Comparison of ENCODE assay signal across 10 cellular contexts in genomic region chr2:95043300-95043786, GRCh38. TPM values are rescaled to one million over a fixed set of nuclear protein-coding genes. Genes with fewer than 3 reads are reported as not detected.
DNase-seq lines count a peak whose midpoint lies in the region; ATAC-seq, FAIRE-seq and TF ChIP-seq lines count a peak whose summit lies in the region.
"Had no signal": no experiment of that assay in that cellular context is flagged by ENCODE, and none has a peak within 500 bp of the region (broad histone marks: within the 10 kb centered on the region; RNA-seq: fewer than 3 reads in every experiment).

No MANE protein-coding gene starts in this region.

- SMC1A ChIA-PET in GM12878 (lab: Charles Lee; ENCODE audit: uncharacterized antibody, unreplicated experiment): interaction anchor here (0.6 to 4.6 kb wide), 9 partner anchors 10 to 36 kb away, joined by 3 to 44 read pairs (median 8); no protein-coding TSS in a partner anchor

- H3K27me3 Mint-ChIP-seq in activated CD4-positive, alpha-beta T cell treated with anti-CD3 and anti-CD28 coated beads, Interleukin-2, amount 10 ng/mL, durations not matched to agents 7 days and 5 days: no peaks in the 10 kb centered on the region

- TF ChIP-seq RAD21 in GM12878 (IDR thresholded peaks at IDR 0.05; ENCODE audit: insufficient read depth, low read depth, low read length): no peak

- RAD21 ChIA-PET in GM12878 (lab: Charles Lee; ENCODE audit: unreplicated experiment): interaction anchor here (0.7 to 4.9 kb wide), 10 partner anchors 10 to 57 kb away, joined by 3 to 61 read pairs (median 5); partner anchors contain the start of gene MAL

- TF ChIP-seq CTCF in LNCaP clone FGC (IDR thresholded peaks at IDR 0.05; ENCODE audit: control insufficient read depth, extremely low read depth, insufficient read depth) (no peak), GM12878 (IDR thresholded peaks at IDR 0.05 in 2 of 3, conservative IDR thresholded peaks at IDR 0.05 in 1 of 3; ENCODE audit: control insufficient read depth in 2 of 3, extremely low read depth in 1 of 3, insufficient read depth in 1 of 3, low read depth in 3 of 3, low read length in 3 of 3) (no peak; a peak in 1 of 6 replicates), transverse colon (IDR thresholded peaks at IDR 0.05) (no peak)

- TF ChIP-seq EP300 in GM12878 (IDR thresholded peaks at IDR 0.05; ENCODE audit: borderline replicate concordance in 1 of 2, control insufficient read depth in 1 of 2, low read depth in 2 of 2, low read length in 2 of 2) (no peak), transverse colon (IDR thresholded peaks at IDR 0.05; ENCODE audit: low read depth) (no peak)

- no peak overlapping the region for H3K9ac ChIP-seq in GM12878 (ENCODE audit: control insufficient read depth, insufficient read depth, low read length)

- H3K27ac Mint-ChIP-seq in activated CD4-positive, alpha-beta T cell treated with anti-CD3 and anti-CD28 coated beads, Interleukin-2, amount 10 ng/mL, durations not matched to agents 7 days and 5 days: peak overlapping the region; percentile 38

- BruUV-seq in GM12878 (replicated peaks; lab: Mats Ljungman, UMichigan): no TSS peak

- TF ChIP-seq POLR2A in GM12878 (IDR thresholded peaks at IDR 0.05; ENCODE audit: low read depth, low read length) (no peak), transverse colon (IDR thresholded peaks at IDR 0.05) (no peak)

- H3K36me3 Mint-ChIP-seq in activated CD4-positive, alpha-beta T cell treated with anti-CD3 and anti-CD28 coated beads, Interleukin-2, amount 10 ng/mL, durations not matched to agents 7 days and 5 days (ENCODE audit: low read depth): peaks cover 61% of the 10 kb centered on the region

- H3K27me3 ChIP-seq in GM12878 (replicated peaks in 1 of 2; ENCODE audit: control insufficient read depth in 2 of 2, insufficient read depth in 2 of 2, low read length in 1 of 2) (no peaks in the 10 kb centered on the region), transverse colon (no peaks in the 10 kb centered on the region)

- peak overlapping the region; percentile 51; the same call in 1 of the 2 replicates for H3K4me2 ChIP-seq in GM12878 (ENCODE audit: control insufficient read depth, insufficient read depth)

- H3K9me3 ChIP-seq in GM12878 (replicated peaks; ENCODE audit: control insufficient read depth, insufficient read depth, low read length) (no peaks in the 10 kb centered on the region), transverse colon (no peaks in the 10 kb centered on the region)

- intact Hi-C loops in GM12878 (cut with micrococcal nuclease; ENCODE audit: unreplicated experiment) (loop anchor here (5.0 kb wide), 1 partner anchor 34 kb away; no protein-coding TSS in a partner anchor), transverse colon (cut with DNase I; ENCODE audit: low total_unique reads) (no loop called here)

- WGBS in GM12878 (ENCODE audit: insufficient coverage, insufficient replicate concordance, low lambda C conversion rate, missing lambda C conversion rate): 13% methylated on average over 11 of the region's 11 CpGs
- WGBS in transverse colon (ENCODE audit: low coverage in 1 of 2), 2 donors: 0 to 15% methylated on average over 4 to 11 of the region's 11 CpGs

- POLR2A ChIA-PET in activated CD4-positive, alpha-beta T cell treated with anti-CD3 and anti-CD28 coated beads, Interleukin-2, amount 10 ng/mL, durations not matched to agents 7 days and 5 days (lab: Charles Lee): no interaction called here
- POLR2A ChIA-PET in GM12878 (lab: Charles Lee): interaction anchor here (0.8 to 1.9 kb wide), 7 partner anchors 8 to 33 kb away, joined by 3 to 11 read pairs (median 3); partner anchors contain the start of gene MAL

- H3K4me3 Mint-ChIP-seq in activated CD4-positive, alpha-beta T cell treated with anti-CD3 and anti-CD28 coated beads, Interleukin-2, amount 10 ng/mL, durations not matched to agents 7 days and 5 days: no peak overlapping the region

- DNase-seq in activated CD4-positive, alpha-beta T cell treated with anti-CD3 and anti-CD28 coated beads, Interleukin-2, amount 10 ng/mL, durations not matched to agents 7 days and 5 days: no peak
- no peak for DNase-seq in activated CD4-positive, alpha-beta T cell treated with anti-CD3 and anti-CD28 coated beads for 1 hour
- DNase-seq in LNCaP clone FGC (ENCODE audit: low read depth) (peak; percentile 39), GM12878 (ENCODE audit: low read depth, low spot score) (peak; percentile 75), kidney glomerular epithelial cell (lab: John Stamatoyannopoulos, UW) (peak; percentile 76), transverse colon (peak; percentile 53), NCI-H146 (lab: John Stamatoyannopoulos, UW) (no peak)

- FAIRE-seq in GM12878 (lab: Jason Lieb, UNC): peak; percentile 57
- FAIRE-seq: TTC549 had no signal

- no peaks in the 10 kb centered on the region for H4K20me1 ChIP-seq in GM12878 (ENCODE audit: control insufficient read depth, insufficient read depth)

- ATAC-seq in GM12878: peak; percentile 67
- ATAC-seq in HG03342 (IDR thresholded peaks at IDR 0.05; ENCODE audit: unreplicated experiment): no peak

- H3K4me1 ChIP-seq in GM12878 (ENCODE audit: control insufficient read depth, insufficient read depth, low read length) (peaks cover 47% of the 10 kb centered on the region), transverse colon (peaks cover 0 to 6% (median 2%) of the 10 kb centered on the region in 4 donors)

- CTCF ChIA-PET in activated CD4-positive, alpha-beta T cell treated with anti-CD3 and anti-CD28 coated beads, Interleukin-2, amount 10 ng/mL, durations not matched to agents 7 days and 5 days (lab: Charles Lee): interaction anchor here (1.0 to 4.0 kb wide), 6 partner anchors 10 to 36 kb away, joined by 3 to 16 read pairs (median 8); no protein-coding TSS in a partner anchor
- CTCF ChIA-PET in GM12878 (lab: Yijun Ruan, JAX): interaction anchor here (0.7 to 5.2 kb wide), 13 partner anchors 9 to 57 kb away, joined by 3 to 58 read pairs (median 5); partner anchors contain the start of gene MAL

- no peaks in the 10 kb centered on the region for H3K9me3 Mint-ChIP-seq in activated CD4-positive, alpha-beta T cell treated with anti-CD3 and anti-CD28 coated beads, Interleukin-2, amount 10 ng/mL, durations not matched to agents 7 days and 5 days

- no peak overlapping the region; the same call in 1 of the 2 replicates for H2AFZ ChIP-seq in GM12878 (ENCODE audit: control insufficient read depth, low read depth, low read length)

- H3K27ac ChIP-seq in GM12878 (ENCODE audit: control insufficient read depth, insufficient read depth) (peak overlapping the region; percentile 51), transverse colon (peak overlapping the region; percentile 24 to 38 (median 36))

- in situ Hi-C loops in GM12878 (cut with MboI) (no loop called here), transverse colon (cut with MboI; ENCODE audit: low pct_ligation_motif_present in 1 of 4, low pct_unique_long_range_greater_than_20kb in 1 of 4, low sequenced_read_pairs in 3 of 4) (no loop called here)

- no peaks in the 10 kb centered on the region for H3K79me2 ChIP-seq in GM12878 (ENCODE audit: control insufficient read depth, insufficient read depth, low read length)

- H3K4me3 ChIP-seq in LNCaP clone FGC (ENCODE audit: low read depth, low read length): no peak overlapping the region
- no peak overlapping the region for H3K4me3 ChIP-seq in GM12878
- H3K4me3 ChIP-seq in transverse colon: no peak overlapping the region
- H3K4me3 ChIP-seq: skin epidermis had no signal

- H3K36me3 ChIP-seq in GM12878 (ENCODE audit: control insufficient read depth in 2 of 2, insufficient read depth in 2 of 2, low read length in 1 of 2): no peaks in the 10 kb centered on the region
- H3K36me3 ChIP-seq in transverse colon: no peaks in the 10 kb centered on the region

- H3K4me1 Mint-ChIP-seq in activated CD4-positive, alpha-beta T cell treated with anti-CD3 and anti-CD28 coated beads, Interleukin-2, amount 10 ng/mL, durations not matched to agents 7 days and 5 days: peaks cover 72% of the 10 kb centered on the region

TF ChIP-seq in GM12878, 131 proteins besides CTCF, POLR2A, EP300 and RAD21 (continues in another document):
- TF ChIP-seq SIN3A (IDR thresholded peaks at IDR 0.05; ENCODE audit: low read depth, low read length): no peak
- TF ChIP-seq GATAD2B (conservative IDR thresholded peaks at IDR 0.05; ENCODE audit: low read depth): peak; percentile 85
- peak; percentile 56 for TF ChIP-seq BCL3 (IDR thresholded peaks at IDR 0.05; ENCODE audit: borderline replicate concordance, insufficient read depth, low read depth, low read length, poor library complexity, severe bottlenecking)
- TF ChIP-seq BACH1 (IDR thresholded peaks at IDR 0.05; ENCODE audit: borderline replicate concordance): peak; percentile 82; the same call in 1 of the 2 replicates

RNA-seq across cellular contexts. Expression of gene MAL, which starts 17.8 kb away (rescaled TPM):
- total RNA-seq in activated CD4-positive, alpha-beta T cell treated with anti-CD3 and anti-CD28 coated beads, Interleukin-2, amount 10 ng/mL, durations not matched to agents 7 days and 5 days: 100 to 1,000 TPM; 237 to 339 TPM
- total RNA-seq in GM12878 (2013; cell fraction: nucleolus; rRNA removed): 15.0 and 16.0 TPM in 2 replicates
- total RNA-seq in GM12878 (2014; rRNA removed): 1.7 and 1.9 TPM in 2 replicates
- total RNA-seq in GM12878 (2014; rRNA removed; fragmentation: Illumina TruSeq; extraction: Trizol): 1.1 and 1.3 TPM in 2 replicates
- 1.2 and 1.8 TPM in 2 replicates for total RNA-seq in GM12878 (2021)
- 6.6 TPM for polyA plus RNA-seq in GM12878 (2011; ENCODE audit: low read depth)
- polyA plus RNA-seq in GM12878 (2011; rRNA removed): 3.0 and 4.5 TPM in 2 replicates
- 6.5 and 8.7 TPM in 2 replicates for polyA plus RNA-seq in GM12878 (2011; cell fraction: cytosol; rRNA removed)
- polyA plus RNA-seq in GM12878 (2011; cell fraction: nucleus; rRNA removed): 3.5 and 4.5 TPM in 2 replicates
- 14.4 and 19.8 TPM in 2 replicates for polyA plus RNA-seq in GM12878 (2012)
- polyA plus RNA-seq in GM12878 (2014; fragmentation: Illumina TruSeq; extraction: Trizol): 1.6 and 2.4 TPM in 2 replicates
- polyA plus RNA-seq in GM12878 (2014; fragmentation: Nextera tagmentation; extraction: Ambion mirVana): 1 to 10 TPM; 1.4 to 1.8 TPM
- polyA plus RNA-seq in GM12878 (2014; rRNA removed): 1.4 and 1.7 TPM in 2 replicates
- polyA plus RNA-seq in GM12878 (2016; fragmentation: Nextera tagmentation; extraction: Ambion mirVana): 1 to 10 TPM; 2.4 to 3.1 TPM
- 1.8 and 2.3 TPM in 2 replicates for polyA minus RNA-seq in GM12878 (2011; rRNA and poly(A)+ RNA removed)
- polyA minus RNA-seq in GM12878 (2011; cell fraction: cytosol; rRNA and poly(A)+ RNA removed): 1.7 and 4.0 TPM in 2 replicates
- 0.60 and 0.77 TPM in 2 replicates for polyA minus RNA-seq in GM12878 (2011; cell fraction: nucleus; rRNA and poly(A)+ RNA removed)
- 10 to 100 TPM in 1 of 4 donors, 1 to 10 TPM in 3; 3.7 to 14.3 (median 5.1) TPM for total RNA-seq in transverse colon

Comparison
In these comparisons a context has a peak if more than half of its experiments do, and no peak if none do; other contexts are left out.
1. DNase-seq: peak in LNCaP clone FGC (single experiment), GM12878 (single experiment), kidney glomerular epithelial cell (single experiment) and transverse colon (single experiment); none in activated CD4-positive, alpha-beta T cell treated with anti-CD3 and anti-CD28 coated beads, Interleukin-2, amount 10 ng/mL, durations not matched to agents 7 days and 5 days (single experiment), activated CD4-positive, alpha-beta T cell treated with anti-CD3 and anti-CD28 coated beads for 1 hour (single experiment) and NCI-H146 (single experiment).
2. RNA of gene MAL, which starts 17.8 kb away (total RNA-seq): 237 to 339 TPM in activated CD4-positive, alpha-beta T cell treated with anti-CD3 and anti-CD28 coated beads, Interleukin-2, amount 10 ng/mL, durations not matched to agents 7 days and 5 days; 3.7 to 14.3 TPM in transverse colon and 1.1 to 16.0 TPM in GM12878; every median in the first group is over 10 times any median in the second.